In genomic region chrX:152915541-152916241, GRCh38 we compare ENCODE assay signal across 8 cellular contexts. TPM values are rescaled to one million over a fixed set of nuclear protein-coding genes. Genes with fewer than 3 reads are reported as not detected.
A peak's percentile ranks its signal among the peaks of the same experiment; 100 is the strongest.
DNase-seq lines count a peak whose midpoint lies in the region; ATAC-seq, FAIRE-seq and TF ChIP-seq lines count a peak whose summit lies in the region.

No MANE protein-coding gene starts in this region.

- peak; percentile 92 for ATAC-seq in GM19395 (IDR thresholded peaks at IDR 0.05; ENCODE audit: unreplicated experiment)
- ATAC-seq in HG03280 (IDR thresholded peaks at IDR 0.05; ENCODE audit: unreplicated experiment): peak; percentile 88

- peaks cover 0 to 3% (median 2%) of the 10 kb centered on the region in 3 donors for H3K4me1 ChIP-seq in esophagus squamous epithelium

- H3K4me3 ChIP-seq in esophagus squamous epithelium: no peak overlapping the region

- no peak for FAIRE-seq in RCC 7860 (lab: Jason Lieb, UNC)

- WGBS in esophagus squamous epithelium, 2 donors: 36% methylated on average over 5 of the region's 13 CpGs; no CpG with 5 or more reads in 1 of the 2 donors

- DNase-seq in EH (ENCODE audit: low read depth): peak; percentile 62
- peak; percentile 39 for DNase-seq in RCC 7860 (ENCODE audit: low spot score)
- no peak for DNase-seq in esophagus squamous epithelium (lab: John Stamatoyannopoulos, UW)
- peak; percentile 71 for DNase-seq in retina
- DNase-seq in stimulated activated CD4-positive, alpha-beta T cell treated with anti-CD3 and anti-CD28 coated beads, Interleukin-4, amount 100 ng/mL, for 24 hours: no peak
- no peak for DNase-seq in NCI-H2196 treated with DMSO at 0.1 percent for 48 hours (lab: John Stamatoyannopoulos, UW; ENCODE audit: unreplicated experiment)

- no peak overlapping the region for H3K27ac ChIP-seq in esophagus squamous epithelium

- intact Hi-C loops in esophagus squamous epithelium (cut with DNase I): no loop called here

- TF ChIP-seq POLR2A in esophagus squamous epithelium (IDR thresholded peaks at IDR 0.05): no peak

- H3K9me3 ChIP-seq in esophagus squamous epithelium: no peaks in the 10 kb centered on the region

- H3K27me3 ChIP-seq in esophagus squamous epithelium: no peaks in the 10 kb centered on the region

- peaks cover 0 to 72% (median 0%) of the 10 kb centered on the region in 3 donors for H3K36me3 ChIP-seq in esophagus squamous epithelium

- peak in 4 of 6 experiments; percentile 23 to 45 (median 32) for TF ChIP-seq CTCF in esophagus squamous epithelium (IDR thresholded peaks at IDR 0.05)

RNA-seq across cellular contexts. Expression of gene ZNF185, which starts 17.8 kb away (rescaled TPM):
- 100 to 1,000 TPM; 205 to 470 (median 259) TPM for total RNA-seq in esophagus squamous epithelium

Comparison
In these comparisons a context has a peak if more than half of its experiments do, and no peak if none do; other contexts are left out.
1. DNase-seq: peak in EH (single experiment), RCC 7860 (single experiment) and retina (single experiment); none in esophagus squamous epithelium (single experiment), stimulated activated CD4-positive, alpha-beta T cell treated with anti-CD3 and anti-CD28 coated beads, Interleukin-4, amount 100 ng/mL, for 24 hours (single experiment) and NCI-H2196 treated with DMSO at 0.1 percent for 48 hours (single experiment).